Comparison of ENCODE assay signal across 9 cellular contexts in the genomic region with DNA sequence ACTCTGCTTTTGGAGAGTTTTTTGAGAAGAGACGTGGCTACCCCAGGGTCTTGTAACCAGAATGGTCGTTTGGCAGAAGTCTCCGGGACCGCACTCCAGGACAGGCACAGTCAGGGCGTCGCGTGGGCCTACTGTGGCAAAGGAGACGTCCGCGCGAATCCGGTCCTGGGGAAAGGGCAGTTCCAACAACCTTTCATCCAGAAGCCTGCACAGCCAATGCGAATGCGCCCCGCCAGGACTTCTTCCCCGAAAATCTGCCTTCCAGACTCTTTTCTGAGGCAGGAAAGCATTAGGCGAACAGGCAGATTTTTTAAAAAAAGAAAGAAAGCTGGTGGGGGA. TPM values are rescaled to one million over a fixed set of nuclear protein-coding genes. Genes with fewer than 3 reads are reported as not detected.
DNase-seq lines count a peak whose midpoint lies in the region; ATAC-seq and TF ChIP-seq lines count a peak whose summit lies in the region.
"Had no signal": no experiment of that assay in that cellular context is flagged by ENCODE, and none has a peak within 500 bp of the region (broad histone marks: within the 10 kb centered on the region; RNA-seq: fewer than 3 reads in every experiment).

No MANE protein-coding gene starts in this region.

- WGBS in endodermal cell (ENCODE audit: insufficient coverage in 1 of 2, insufficient read length in 1 of 2), 2 experiments, result 4 to 8% methylated on average over 13 to 17 of the region's 17 CpGs
- WGBS in neuronal stem cell (ENCODE audit: extremely low coverage in 2 of 2, insufficient read length in 2 of 2, insufficient replicate concordance in 1 of 2), 2 donors, result no CpG with 5 or more reads among the region's 17 CpGs

- no peaks in the 10 kb centered on the region for H3K9me3 Mint-ChIP-seq in CD4-positive, alpha-beta memory T cell
- H3K9me3 Mint-ChIP-seq in endodermal cell, result no peaks in the 10 kb centered on the region

- ATAC-seq in HG03175 (IDR thresholded peaks at IDR 0.05; ENCODE audit: unreplicated experiment) (peak; percentile 11), HG03469 (IDR thresholded peaks at IDR 0.05; ENCODE audit: unreplicated experiment) (no peak)

- peak overlapping the region; percentile 93 for H2BK120ac ChIP-seq in neuronal stem cell (ENCODE audit: low read depth, low read length)

- no peak overlapping the region for H3K9ac ChIP-seq in endodermal cell (ENCODE audit: extremely low read depth, low read length, poor library complexity, severe bottlenecking)
- no peak overlapping the region for H3K9ac ChIP-seq in neuronal stem cell (ENCODE audit: low read depth, low read length, poor library complexity)

- no peak overlapping the region for H3K27ac Mint-ChIP-seq in CD4-positive, alpha-beta memory T cell
- no peak overlapping the region for H3K27ac Mint-ChIP-seq in endodermal cell

- no peak for TF ChIP-seq CTCF in endodermal cell (conservative IDR thresholded peaks at IDR 0.05)

- H3K36me3 ChIP-seq in CD4-positive, alpha-beta memory T cell (ENCODE audit: insufficient read depth, low read length), result no peaks in the 10 kb centered on the region
- H3K36me3 ChIP-seq in endodermal cell (ENCODE audit: control insufficient read depth, insufficient read depth, low read length) (no peaks in the 10 kb centered on the region), neuronal stem cell (replicated peaks in 1 of 2; ENCODE audit: control insufficient read depth in 2 of 2, insufficient read depth in 2 of 2, low read length in 2 of 2) (no peaks in the 10 kb centered on the region)

- H3K4me1 Mint-ChIP-seq in CD4-positive, alpha-beta memory T cell, result peaks cover 10 to 43% (median 24%) of the 10 kb centered on the region in 4 donors
- peaks cover 42% of the 10 kb centered on the region for H3K4me1 Mint-ChIP-seq in endodermal cell

- peaks cover 31% of the 10 kb centered on the region for H3K27me3 ChIP-seq in CD4-positive, alpha-beta memory T cell (ENCODE audit: insufficient read depth, low read length)
- peaks cover 100% of the 10 kb centered on the region for H3K27me3 ChIP-seq in endodermal cell (ENCODE audit: control insufficient read depth, insufficient read depth, low read length, poor library complexity, severe bottlenecking)
- H3K27me3 ChIP-seq in neuronal stem cell (ENCODE audit: control insufficient read depth in 3 of 3, insufficient read depth in 3 of 3, low read depth in 1 of 3, low read length in 3 of 3), result peaks cover 0 to 98% (median 12%) of the 10 kb centered on the region in 3 experiments

- peak overlapping the region; percentile 71 for H3K23ac ChIP-seq in neuronal stem cell (ENCODE audit: low read depth, low read length, poor library complexity)

- H3K4me3 Mint-ChIP-seq in CD4-positive, alpha-beta memory T cell, result peak overlapping the region in 5 of 8 donors; percentile 66 to 81 (median 76)
- H3K4me3 Mint-ChIP-seq in endodermal cell, result peak overlapping the region; percentile 62

- H4K8ac ChIP-seq in neuronal stem cell (ENCODE audit: low read depth, low read length), result no peak overlapping the region

- H3K18ac ChIP-seq in neuronal stem cell (ENCODE audit: low read length), result peak overlapping the region; percentile 100

- no peaks in the 10 kb centered on the region for H3K9me3 ChIP-seq in CD4-positive, alpha-beta memory T cell (ENCODE audit: control insufficient read depth in 1 of 2, low read length in 2 of 2)
- no peaks in the 10 kb centered on the region for H3K9me3 ChIP-seq in endodermal cell (ENCODE audit: control insufficient read depth, low read length)
- no peaks in the 10 kb centered on the region for H3K9me3 ChIP-seq in neuronal stem cell (replicated peaks in 1 of 2; ENCODE audit: control insufficient read depth in 2 of 2, insufficient read depth in 1 of 2, low read depth in 1 of 2, low read length in 2 of 2)

- peak overlapping the region; percentile 69 for H2AK5ac ChIP-seq in neuronal stem cell (ENCODE audit: low read depth, low read length)

- peak overlapping the region; percentile 90 for H3K4ac ChIP-seq in neuronal stem cell (ENCODE audit: low read length)

- H3K4me1 ChIP-seq in CD4-positive, alpha-beta memory T cell (ENCODE audit: insufficient read depth, low read length), result peaks cover 25% of the 10 kb centered on the region
- peaks cover 5% of the 10 kb centered on the region for H3K4me1 ChIP-seq in endodermal cell (ENCODE audit: control insufficient read depth, insufficient read depth, low read length)
- H3K4me1 ChIP-seq in neuronal stem cell (ENCODE audit: control insufficient read depth in 2 of 2, insufficient read depth in 1 of 2, low read depth in 1 of 2, low read length in 2 of 2), result peaks cover 0 to 9% of the 10 kb centered on the region in 2 donors

- H3K14ac ChIP-seq in neuronal stem cell (ENCODE audit: low read length), result no peak overlapping the region

- peak overlapping the region; percentile 95 for H2BK15ac ChIP-seq in neuronal stem cell (ENCODE audit: low read length)

- intact Hi-C loops in CD4-positive, alpha-beta memory T cell (cut with micrococcal nuclease), result no loop called here

- H3K4me2 ChIP-seq in neuronal stem cell (ENCODE audit: insufficient read depth, low read length, poor library complexity, severe bottlenecking), result peak overlapping the region; percentile 82

- peak overlapping the region; percentile 83 for H2AFZ ChIP-seq in neuronal stem cell (ENCODE audit: low read length)

- H3K36me3 Mint-ChIP-seq in CD4-positive, alpha-beta memory T cell, result no peaks in the 10 kb centered on the region
- no peaks in the 10 kb centered on the region for H3K36me3 Mint-ChIP-seq in endodermal cell (ENCODE audit: low read depth)

- POLR2A ChIA-PET in CD4-positive, alpha-beta memory T cell (lab: Charles Lee; ENCODE audit: partially characterized antibody), result no interaction called here
- POLR2A ChIA-PET in HEK293T (lab: Yijun Ruan, JAX), result no interaction called here

- peak overlapping the region in 1 of 2 donors; percentile 24 for H3K4me3 ChIP-seq in CD4-positive, alpha-beta memory T cell (ENCODE audit: low read length in 2 of 2)
- H3K4me3 ChIP-seq in endodermal cell (ENCODE audit: low read length) (peak overlapping the region; percentile 83), neuronal stem cell (ENCODE audit: low read length in 2 of 2) (peak overlapping the region in 1 of 2 donors; percentile 82)

- no peak overlapping the region for H4K91ac ChIP-seq in neuronal stem cell (ENCODE audit: low read depth, low read length, poor library complexity)

- H3K79me1 ChIP-seq in neuronal stem cell (ENCODE audit: low read depth, low read length), result no peaks in the 10 kb centered on the region

- no peak overlapping the region for H2BK12ac ChIP-seq in neuronal stem cell (ENCODE audit: low read length)

- no peak for DNase-seq in CD4-positive, alpha-beta memory T cell
- no peak for DNase-seq in endodermal cell
- DNase-seq in neuronal stem cell (ENCODE audit: low spot score), result no peak
- no peak for DNase-seq in HEK293T (ENCODE audit: extremely low spot score)
- no peak for DNase-seq in amygdala (lab: John Stamatoyannopoulos, UW)
- no peak for DNase-seq in NCI-H2196 treated with DMSO at 0.1 percent for 48 hours (lab: John Stamatoyannopoulos, UW; ENCODE audit: unreplicated experiment)

- H3K27me3 Mint-ChIP-seq in CD4-positive, alpha-beta memory T cell, result peaks cover 49 to 61% of the 10 kb centered on the region in 2 donors
- peaks cover 99% of the 10 kb centered on the region for H3K27me3 Mint-ChIP-seq in endodermal cell (ENCODE audit: insufficient read depth)

- CTCF ChIA-PET in CD4-positive, alpha-beta memory T cell (lab: Charles Lee; ENCODE audit: partially characterized antibody), result interaction anchor here (0.7 to 1.3 kb wide), 2 partner anchors 13 to 766 kb away, joined by 3 read pairs; no protein-coding TSS in a partner anchor
- CTCF ChIA-PET in HEK293T (lab: Yijun Ruan, JAX), result no interaction called here

- no peak overlapping the region for H3K27ac ChIP-seq in CD4-positive, alpha-beta memory T cell (ENCODE audit: low read depth, low read length)
- H3K27ac ChIP-seq in endodermal cell (ENCODE audit: low read depth, low read length) (no peak overlapping the region), neuronal stem cell (replicated peaks; ENCODE audit: low read length) (peak overlapping the region; percentile 68)

- H2BK5ac ChIP-seq in neuronal stem cell (ENCODE audit: low read length), result peak overlapping the region; percentile 93

TF ChIP-seq in HEK293T, 16 proteins besides CTCF, POLR2A, EP300 and RAD21:
- TF ChIP-seq SUZ12 (IDR thresholded peaks at IDR 0.05), result no peak
- no peak for TF ChIP-seq BHLHE40 (IDR thresholded peaks at IDR 0.05; ENCODE audit: borderline replicate concordance)
- no peak for TF ChIP-seq NFRKB (IDR thresholded peaks at IDR 0.05)
- TF ChIP-seq HDGF (IDR thresholded peaks at IDR 0.05; ENCODE audit: borderline replicate concordance), result no peak
TF ChIP-seq in HEK293T: peak in this region for 0.

RNA-seq across cellular contexts. Expression of gene HPSE2, which starts 2.0 kb away (rescaled TPM):
- total RNA-seq in CD4-positive, alpha-beta memory T cell, result under 1 TPM in 1 of 2 experiments, not detected in 1; 0.12 TPM
- under 1 TPM in 1 of 2 donors, not detected in 1; 0.09 TPM for polyA plus RNA-seq in CD4-positive, alpha-beta memory T cell
- under 1 TPM; 0.07 to 0.11 TPM for total RNA-seq in endodermal cell
- 0.21 TPM for polyA plus RNA-seq in endodermal cell (2013, experiment 1 of 2)
- polyA plus RNA-seq in endodermal cell (2013, experiment 2 of 2), result not detected
- 29.1 TPM for polyA plus RNA-seq in neuronal stem cell (2013, experiment 1 of 2)
- 28.3 TPM for polyA plus RNA-seq in neuronal stem cell (2013, experiment 2 of 2)
- total RNA-seq: myocyte had no signal
